1 cellular context compared by ENCODE assay signal in genomic region chr3:39428745-39429201, GRCh38.
TF ChIP-seq lines count a peak whose summit lies in the region.

No MANE protein-coding gene starts in this region.

TF ChIP-seq in SK-N-SH treated with all-trans-retinoic acid at 6 μM for 48 hours, 23 proteins besides CTCF, POLR2A, EP300 and RAD21 (continued from another document):
- TF ChIP-seq CSRNP3 (CRISPR knock-in tag; IDR thresholded peaks at IDR 0.05) (no peak), SNAI2 (CRISPR knock-in tag; IDR thresholded peaks at IDR 0.05) (no peak), TSHZ2 (CRISPR knock-in tag; IDR thresholded peaks at IDR 0.05) (no peak), CREB5 (CRISPR knock-in tag; IDR thresholded peaks at IDR 0.05; ENCODE audit: low read depth) (no peak), ISL1 (CRISPR knock-in tag; IDR thresholded peaks at IDR 0.05) (no peak), CSDC2 (CRISPR knock-in tag; IDR thresholded peaks at IDR 0.05) (no peak), ZFP3 (CRISPR knock-in tag; IDR thresholded peaks at IDR 0.05) (no peak), BACH2 (CRISPR knock-in tag; IDR thresholded peaks at IDR 0.05; ENCODE audit: borderline replicate concordance) (no peak), ARNTL (CRISPR knock-in tag; IDR thresholded peaks at IDR 0.05; ENCODE audit: borderline replicate concordance, low read depth) (no peak), ESRRG (CRISPR knock-in tag; IDR thresholded peaks at IDR 0.05) (no peak)
